18 cellular contexts compared by ENCODE assay signal in genomic region chr4:71356924-71357663, GRCh38. TPM values are rescaled to one million over a fixed set of nuclear protein-coding genes. Genes with fewer than 3 reads are reported as not detected.
DNase-seq lines count a peak whose midpoint lies in the region; ATAC-seq, FAIRE-seq and TF ChIP-seq lines count a peak whose summit lies in the region.
"Had no signal": no experiment of that assay in that cellular context is flagged by ENCODE, and none has a peak within 500 bp of the region (broad histone marks: within the 10 kb centered on the region; RNA-seq: fewer than 3 reads in every experiment).

No MANE protein-coding gene starts in this region.

- no peak for FAIRE-seq in A549 (lab: Jason Lieb, UNC)
- FAIRE-seq: HTR-8/SVneo had no signal

- H3K4me2 ChIP-seq in A549, result no peak overlapping the region
- H3K4me2 ChIP-seq: BLaER1, GM23338 had no signal

- no peaks in the 10 kb centered on the region for H3K36me3 ChIP-seq in right lobe of liver
- H3K36me3 ChIP-seq: BLaER1 had no signal

- no peak for TF ChIP-seq RAD21 in A549 (conservative IDR thresholded peaks at IDR 0.05 in 1 of 2, IDR thresholded peaks at IDR 0.05 in 1 of 2)

- H3K4me3 ChIP-seq in A549 (no peak overlapping the region), right lobe of liver (no peak overlapping the region)
- H3K4me3 ChIP-seq: BLaER1, GM23338 had no signal

- no peaks in the 10 kb centered on the region for H3K27me3 ChIP-seq in right lobe of liver
- H3K27me3 ChIP-seq: BLaER1 had no signal

- no peak for TF ChIP-seq EP300 in A549 (IDR thresholded peaks at IDR 0.05)

- CTCF ChIA-PET in A549 (lab: Yijun Ruan, JAX), result no interaction called here

- no peak overlapping the region for H3K4me3 Mint-ChIP-seq in type B pancreatic cell
- H3K4me3 Mint-ChIP-seq: CD14-positive monocyte; CD4-positive, alpha-beta memory T cell; GM23338; HFFc6 had no signal

- no peak overlapping the region for H3K27ac ChIP-seq in A549
- H3K27ac ChIP-seq in right lobe of liver, result peak overlapping the region in 1 of 3 donors; percentile 24
- H3K27ac ChIP-seq: 22Rv1, BLaER1 had no signal

- H3K9me3 ChIP-seq in A549 (no peaks in the 10 kb centered on the region), right lobe of liver (no peaks in the 10 kb centered on the region)
- H3K9me3 ChIP-seq: BLaER1 had no signal

- DNase-seq in A549 (ENCODE audit: low read depth in 1 of 2, low spot score in 1 of 2), result no peak
- DNase-seq in right lobe of liver, result peak in 1 of 3 donors; percentile 66
- no peak for DNase-seq in type B pancreatic cell (ENCODE audit: extremely low spot score, unreplicated experiment)
- no peak for DNase-seq in NCI-H2029 treated with DMSO at 0.1 percent for 48 hours (lab: John Stamatoyannopoulos, UW)
- DNase-seq in medulla oblongata (ENCODE audit: extremely low spot score), result no peak
- DNase-seq: CD4-positive, alpha-beta memory T cell; DMS79 treated with DMSO at 0.1 percent for 48 hours; GF-D8; H7; HFFc6 had no signal

- ATAC-seq in A549, result no peak
- peak; percentile 52 for ATAC-seq in esophagus mucosa
- ATAC-seq in right lobe of liver, result peak; percentile 73 to 96 (median 88)
- ATAC-seq in HG03108 (IDR thresholded peaks at IDR 0.05; ENCODE audit: unreplicated experiment), result no peak
- ATAC-seq: GM23338, HCT116 had no signal

- peak overlapping the region; percentile 54 for H3K27ac Mint-ChIP-seq in type B pancreatic cell
- H3K27ac Mint-ChIP-seq: CD14-positive monocyte; CD4-positive, alpha-beta memory T cell; HFFc6 had no signal

- POLR2A ChIA-PET in A549 (lab: Yijun Ruan, JAX), result no interaction called here

- 89% methylated on average over 6 of the region's 6 CpGs for WGBS in A549 (ENCODE audit: missing lambda C conversion rate)
- WGBS in right lobe of liver (ENCODE audit: insufficient coverage, low coverage, low lambda C conversion rate, missing lambda C conversion rate), result 33% methylated on average over 6 of the region's 6 CpGs

- intact Hi-C loops in right lobe of liver (cut with DNase I), result no loop called here

- H3K9me3 Mint-ChIP-seq in type B pancreatic cell, result peaks cover 6% of the 10 kb centered on the region
- H3K9me3 Mint-ChIP-seq: CD14-positive monocyte; CD4-positive, alpha-beta memory T cell; GM23338; HFFc6 had no signal

- H3K36me3 Mint-ChIP-seq in type B pancreatic cell, result peaks cover 3% of the 10 kb centered on the region
- H3K36me3 Mint-ChIP-seq: CD14-positive monocyte; CD4-positive, alpha-beta memory T cell had no signal

- TF ChIP-seq POLR2A in A549 (IDR thresholded peaks at IDR 0.05; ENCODE audit: low read length), result no peak
- TF ChIP-seq POLR2A in right lobe of liver (IDR thresholded peaks at IDR 0.05), result no peak

- H3K4me1 ChIP-seq in A549 (no peaks in the 10 kb centered on the region), right lobe of liver (peaks cover 0 to 10% (median 2%) of the 10 kb centered on the region in 4 donors)
- H3K4me1 ChIP-seq: BLaER1 had no signal

- peaks cover 9% of the 10 kb centered on the region for H3K4me1 Mint-ChIP-seq in type B pancreatic cell (ENCODE audit: unreplicated experiment)
- H3K4me1 Mint-ChIP-seq: CD14-positive monocyte; CD4-positive, alpha-beta memory T cell; GM23338 had no signal

- TF ChIP-seq CTCF in A549 (IDR thresholded peaks at IDR 0.05) (no peak), right lobe of liver (IDR thresholded peaks at IDR 0.05) (no peak), type B pancreatic cell (conservative IDR thresholded peaks at IDR 0.05) (no peak)

- H3K27me3 Mint-ChIP-seq in type B pancreatic cell, result no peaks in the 10 kb centered on the region

TF ChIP-seq in A549, 52 proteins besides CTCF, POLR2A, EP300 and RAD21:
- TF ChIP-seq MAFK (IDR thresholded peaks at IDR 0.05; ENCODE audit: partially characterized antibody) (peak; percentile 94), CEBPB (IDR thresholded peaks at IDR 0.05) (no peak), NPAS2 (CRISPR knock-in tag; IDR thresholded peaks at IDR 0.05; ENCODE audit: borderline replicate concordance) (no peak), HOXB5 (CRISPR knock-in tag; IDR thresholded peaks at IDR 0.05) (no peak), NFE2L2 (conservative IDR thresholded peaks at IDR 0.05; ENCODE audit: low read length) (0 out of 2 replicates have a peak, but pooled peaks have one; percentile 13), RFX5 (IDR thresholded peaks at IDR 0.05) (no peak)
TF ChIP-seq in A549: peak in this region for 2.

RNA-seq across cellular contexts. Expression of gene SLC4A4, which starts 18.3 kb away (rescaled TPM):
- polyA plus RNA-seq in A549 (2011; rRNA removed) (2.9 TPM in 2 replicates), A549 (2017; fragmentation: RNase III; extraction: RNeasy Plus Mini Kit Qiagen cat#74134 plus additional on column Dnase treatment) (1.7 to 1.8 TPM (median 1.7 TPM) in 3 replicates)
- 0.37 and 0.45 TPM in 2 replicates for polyA plus RNA-seq in A549 (2012; cell fraction: cytosol; rRNA removed)
- polyA plus RNA-seq in A549 (2012; cell fraction: nucleus; rRNA removed), result 0.54 and 0.59 TPM in 2 replicates
- 5.0 and 5.5 TPM in 2 replicates for polyA minus RNA-seq in A549 (2011; rRNA and poly(A)+ RNA removed)
- total RNA-seq in esophagus mucosa (0.96 TPM), right lobe of liver (10 to 100 TPM; 16.5 to 28.7 (median 24.4) TPM), type B pancreatic cell (ENCODE audit: low replicate concordance) (27.2 and 32.0 TPM in 2 replicates)
- polyA plus RNA-seq: CD14-positive monocyte had no signal

Comparison
In these comparisons a context has a peak if more than half of its experiments do, and no peak if none do; other contexts are left out.
1. ATAC-seq: peak in esophagus mucosa (single experiment) and right lobe of liver (4 of 4); none in A549 (0 of 2) and HG03108 (single experiment).